8 cellular contexts compared by ENCODE assay signal in genomic region chr7:99472561-99473314, GRCh38. TPM values are rescaled to one million over a fixed set of nuclear protein-coding genes. Genes with fewer than 3 reads are reported as not detected.
DNase-seq lines count a peak whose midpoint lies in the region; ATAC-seq, FAIRE-seq and TF ChIP-seq lines count a peak whose summit lies in the region.

Gene ZNF789 (plus strand): TSS chr7:99472890. CDS start chr7:99476457, 3,567 bp downstream.

- H3K9me3 Mint-ChIP-seq in CD14-positive monocyte: peaks cover 0 to 3% (median 0%) of the 10 kb centered on the region in 7 donors

- peaks cover 46% of the 10 kb centered on the region for H3K79me2 ChIP-seq in HepG2 (ENCODE audit: insufficient read depth, low read length)

- peak; percentile 93 for ATAC-seq in GM19397 (IDR thresholded peaks at IDR 0.05; ENCODE audit: unreplicated experiment)
- ATAC-seq in HG03571 (IDR thresholded peaks at IDR 0.05; ENCODE audit: unreplicated experiment): peak; percentile 94
- ATAC-seq in HepG2: peak; percentile 95

- H3K27ac Mint-ChIP-seq in CD14-positive monocyte: peak within 1 kb of the TSS; percentile 91 to 95 (median 93)

- H3K27me3 ChIP-seq in HepG2 (ENCODE audit: control insufficient read depth in 1 of 2, insufficient read depth in 2 of 2, low read length in 2 of 2): no peaks in the 10 kb centered on the region

- no TSS peak for BruUV-seq in HepG2 (replicated peaks; lab: Mats Ljungman, UMichigan)

- peak; percentile 74 for FAIRE-seq in HepG2 (lab: Jason Lieb, UNC)

- no peak within 1 kb of the TSS for H2AFZ ChIP-seq in HepG2 (ENCODE audit: low read length)

- no peaks in the 10 kb centered on the region for H3K9me3 ChIP-seq in HepG2 (ENCODE audit: low read length)

- peaks cover 3 to 13% of the 10 kb centered on the region in 2 donors for H3K36me3 Mint-ChIP-seq in CD14-positive monocyte

- POLR2A ChIA-PET in HepG2 (lab: Yijun Ruan, JAX): interaction anchor here (1.0 to 3.2 kb wide), 4 partner anchors 7 to 86 kb away, joined by 3 to 15 read pairs (median 6); partner anchors contain the start of genes ATP5MF, ZKSCAN5, ZNF394 and ZNF655

- H3K4me2 ChIP-seq in HepG2 (ENCODE audit: low read depth, low read length): peak within 1 kb of the TSS; percentile 82

- TF ChIP-seq RAD21 in HepG2 (CRISPR knock-in tag; IDR thresholded peaks at IDR 0.05): no peak

- intact Hi-C loops in CD14-positive monocyte (cut with micrococcal nuclease): loop anchor here in 1 of 2 donors (2.0 kb wide), 1 partner anchor 26 kb away; no protein-coding TSS in a partner anchor
- intact Hi-C loops in HepG2 (cut with micrococcal nuclease; ENCODE audit: unreplicated experiment): no loop called here

- peak within 1 kb of the TSS; percentile 84 for H3K27ac ChIP-seq in HepG2 (ENCODE audit: extremely low read length, insufficient read depth, low read length)

- H3K4me1 Mint-ChIP-seq in CD14-positive monocyte: peaks cover 14% of the 10 kb centered on the region

- 1% methylated on average over 28 of the region's 56 CpGs for whole genome bisulfite sequencing in HepG2 (ENCODE audit: low lambda C conversion rate)

- no peaks in the 10 kb centered on the region for H4K20me1 ChIP-seq in HepG2 (ENCODE audit: insufficient read depth, low read length)

- DNase-seq in CD14-positive monocyte (ENCODE audit: low spot score) (peak; percentile 94), NCI-H82 (lab: John Stamatoyannopoulos, UW) (peak; percentile 98), dermis blood vessel endothelial cell (peak; percentile 98), HepG2 (ENCODE audit: low spot score) (peak; percentile 94)
- peak; percentile 98 to 99 for DNase-seq in activated CD4-positive, alpha-beta T cell treated with anti-CD3 and anti-CD28 coated beads, Interleukin-2, amount 50 U/mL, for 48 hours
- DNase-seq in stimulated activated CD4-positive, alpha-beta T cell treated with anti-CD3 and anti-CD28 coated beads, Interleukin-4, amount 100 ng/mL, for 1 hour: peak; percentile 99

- peak within 1 kb of the TSS; percentile 88 to 97 for H3K4me3 Mint-ChIP-seq in CD14-positive monocyte

- H3K27me3 Mint-ChIP-seq in CD14-positive monocyte (ENCODE audit: low read depth in 3 of 3): peaks cover 15 to 24% (median 15%) of the 10 kb centered on the region in 3 donors

- CTCF ChIA-PET in HepG2 (lab: Yijun Ruan, JAX; ENCODE audit: low intra/inter-chr PET ratio, low total read pairs): no interaction called here

- H3K4me1 ChIP-seq in HepG2 (ENCODE audit: insufficient read depth, low read length): peaks cover 55% of the 10 kb centered on the region

- peak within 1 kb of the TSS; percentile 83 for H3K9ac ChIP-seq in HepG2 (ENCODE audit: insufficient read depth, low read depth, low read length)

- TF ChIP-seq POLR2A in HepG2 (IDR thresholded peaks at IDR 0.05; ENCODE audit: insufficient read depth in 1 of 2, low read depth in 2 of 2, low read length in 2 of 2): peak; percentile 79 to 87

- TF ChIP-seq EP300 in HepG2 (IDR thresholded peaks at IDR 0.05; ENCODE audit: low read depth in 2 of 2, low read length in 2 of 2) (peak in 1 of 2 experiments; percentile 17; a peak in 1 of 4 replicates), HepG2 (CRISPR knock-in tag; IDR thresholded peaks at IDR 0.05; ENCODE audit: borderline replicate concordance) (no peak)

- in situ Hi-C loops in HepG2 (cut with HindIII; ENCODE audit: extremely low pct_ligation_motif_present, low pct_unique_long_range_greater_than_20kb): no loop called here

- TF ChIP-seq CTCF in CD14-positive monocyte (IDR thresholded peaks at IDR 0.05) (no peak), HepG2 (CRISPR knock-in tag; IDR thresholded peaks at IDR 0.05) (no peak)

- H3K36me3 ChIP-seq in HepG2 (replicated peaks in 1 of 2; ENCODE audit: control insufficient read depth in 1 of 2, insufficient read depth in 2 of 2, low read length in 2 of 2): peaks cover 6 to 8% of the 10 kb centered on the region in 2 experiments; a peak in 4 of 5 replicates

- H3K4me3 ChIP-seq in HepG2 (replicated peaks in 1 of 3; ENCODE audit: insufficient read depth in 1 of 3, low read depth in 2 of 3, low read length in 3 of 3): peak within 1 kb of the TSS; percentile 73 to 86 (median 79)

TF ChIP-seq in HepG2, 621 proteins besides CTCF, POLR2A, EP300 and RAD21 (continues in another document):
- TF ChIP-seq HHEX (CRISPR knock-in tag; IDR thresholded peaks at IDR 0.05) (no peak), ZBTB4 (CRISPR knock-in tag; IDR thresholded peaks at IDR 0.05; ENCODE audit: borderline replicate concordance) (peak; percentile 61; the same call in 1 of the 2 replicates), BRCA1 (CRISPR knock-in tag; IDR thresholded peaks at IDR 0.05) (0 out of 2 replicates have a peak, but pooled peaks have one; percentile 31), KAT8 (CRISPR knock-in tag; IDR thresholded peaks at IDR 0.05) (peak; percentile 78), NFIB (CRISPR knock-in tag; IDR thresholded peaks at IDR 0.05; ENCODE audit: borderline replicate concordance) (no peak), ZNF639 (CRISPR knock-in tag; conservative IDR thresholded peaks at IDR 0.05) (no peak), ZNF567 (CRISPR knock-in tag; IDR thresholded peaks at IDR 0.05; ENCODE audit: borderline replicate concordance) (no peak), MXI1 (IDR thresholded peaks at IDR 0.05; ENCODE audit: borderline replicate concordance, low read depth, low read length) (peak; percentile 51; the same call in 1 of the 3 replicates), NFATC3 (CRISPR knock-in tag; IDR thresholded peaks at IDR 0.05) (no peak), FOXP1 (IDR thresholded peaks at IDR 0.05) (no peak), FOXP1 (CRISPR knock-in tag; IDR thresholded peaks at IDR 0.05) (no peak), HNRNPL (IDR thresholded peaks at IDR 0.05; ENCODE audit: low read depth, low read length) (0 out of 2 replicates have a peak, but pooled peaks have one; percentile 23), ZNF766 (CRISPR knock-in tag; IDR thresholded peaks at IDR 0.05; ENCODE audit: borderline replicate concordance) (no peak; the same call in 1 of the 2 replicates), ZKSCAN5 (CRISPR knock-in tag; IDR thresholded peaks at IDR 0.05) (0 out of 2 replicates have a peak, but pooled peaks have one; percentile 33)

RNA-seq across cellular contexts. Expression of gene ZNF789, which starts in this region (rescaled TPM):
- polyA plus RNA-seq in CD14-positive monocyte: 1 to 10 TPM; 1.8 to 2.5 TPM
- total RNA-seq in dermis blood vessel endothelial cell: 4.7 and 6.1 TPM in 2 replicates
- 15.3 and 19.8 TPM in 2 replicates for total RNA-seq in HepG2 (2016; rRNA removed; fragmentation: Illumina TruSeq; extraction: Trizol)
- total RNA-seq in HepG2 (2016; cell fraction: cytosol; rRNA removed; fragmentation: Illumina TruSeq; extraction: Trizol; ENCODE audit: low read depth): 3.7 and 4.4 TPM in 2 replicates
- 15.1 and 21.5 TPM in 2 replicates for total RNA-seq in HepG2 (2016; cell fraction: insoluble cytoplasmic fraction; rRNA removed; fragmentation: Illumina TruSeq; extraction: Trizol)
- 7.7 and 8.6 TPM in 2 replicates for total RNA-seq in HepG2 (2016; cell fraction: membrane; rRNA removed; fragmentation: Illumina TruSeq; extraction: Trizol)
- total RNA-seq in HepG2 (2016; cell fraction: nucleus; rRNA removed; fragmentation: Illumina TruSeq; extraction: Trizol): 26.7 and 33.3 TPM in 2 replicates
- polyA plus RNA-seq in HepG2 (2011; rRNA removed): 23.6 and 25.1 TPM in 2 replicates
- 5.3 and 6.0 TPM in 2 replicates for polyA plus RNA-seq in HepG2 (2011; cell fraction: cytosol; rRNA removed)
- 37.8 and 43.5 TPM in 2 replicates for polyA plus RNA-seq in HepG2 (2011; cell fraction: nucleus; rRNA removed)
- 14.1 and 19.0 TPM in 2 replicates for polyA plus RNA-seq in HepG2 (2012)
- 1.8 and 2.2 TPM in 2 replicates for polyA plus RNA-seq in HepG2 (2016; cell fraction: cytosol; fragmentation: Illumina TruSeq; extraction: Trizol; ENCODE audit: low read depth)
- polyA plus RNA-seq in HepG2 (2016; cell fraction: insoluble cytoplasmic fraction; fragmentation: Illumina TruSeq; extraction: Trizol; ENCODE audit: low read depth): 13.3 and 13.4 TPM in 2 replicates
- polyA plus RNA-seq in HepG2 (2016; cell fraction: membrane; fragmentation: Illumina TruSeq; extraction: Trizol; ENCODE audit: low read depth): 4.7 and 4.8 TPM in 2 replicates
- 98.8 and 103 TPM in 2 replicates for polyA plus RNA-seq in HepG2 (2016; cell fraction: nucleus; fragmentation: Illumina TruSeq; extraction: Trizol; ENCODE audit: insufficient read depth, low read depth)
- polyA minus RNA-seq in HepG2 (2011; rRNA and poly(A)+ RNA removed; ENCODE audit: low replicate concordance): 12.0 and 13.0 TPM in 2 replicates
- 3.8 and 4.5 TPM in 2 replicates for polyA minus RNA-seq in HepG2 (2011; cell fraction: cytosol; rRNA and poly(A)+ RNA removed)
- 35.5 and 38.5 TPM in 2 replicates for polyA minus RNA-seq in HepG2 (2011; cell fraction: nucleus; rRNA and poly(A)+ RNA removed)

Comparison
In these comparisons a context has a peak if more than half of its experiments do, and no peak if none do; other contexts are left out.
1. Peak in every context shown above with its lines: DNase-seq, ATAC-seq, H3K4me3 ChIP-seq and H3K27ac ChIP-seq.